8 cellular contexts compared by ENCODE assay signal in the genomic region with DNA sequence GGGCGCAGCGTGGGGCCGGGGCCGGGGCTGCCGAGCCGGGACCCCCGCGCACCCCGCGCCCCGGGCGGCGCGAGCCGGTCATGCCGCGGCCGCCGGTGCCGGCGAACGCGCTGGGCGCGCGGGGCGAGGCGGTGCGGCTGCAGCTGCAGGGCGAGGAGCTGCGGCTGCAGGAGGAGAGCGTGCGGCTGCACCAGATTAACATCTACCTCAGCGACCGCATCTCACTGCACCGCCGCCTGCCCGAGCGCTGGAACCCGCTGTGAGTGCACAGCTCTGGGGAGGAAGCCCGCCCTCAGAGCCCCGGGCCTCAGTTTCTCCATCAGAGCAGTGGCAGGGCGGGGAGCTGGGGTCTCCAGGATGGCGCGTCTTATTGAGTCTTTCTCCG. TPM values are rescaled to one million over a fixed set of nuclear protein-coding genes. Genes with fewer than 3 reads are reported as not detected.
DNase-seq lines count a peak whose midpoint lies in the region; FAIRE-seq and TF ChIP-seq lines count a peak whose summit lies in the region.

No MANE protein-coding gene starts in this region.

- H3K4me1 Mint-ChIP-seq in activated T-helper 2 cell treated with anti-CD3 and anti-CD28 coated beads, Interferon-gamma antibody, Interleukin-2, Interleukin-4, amounts not matched to agents 10 μg/mL and 5 μg/mL and 100 μg/mL, durations not matched to agents 14 hours and 24 hours and 36 hours (ENCODE audit: low read depth), result peaks cover 18% of the 10 kb centered on the region

- peak; percentile 61 for DNase-seq in DMS53 (lab: John Stamatoyannopoulos, UW)
- DNase-seq in DMS53 treated with DMSO at 0.1 percent for 48 hours (lab: John Stamatoyannopoulos, UW; ENCODE audit: unreplicated experiment), result no peak
- DNase-seq in HL-60 (ENCODE audit: low read depth in 1 of 2, low spot score in 1 of 2), result no peak
- DNase-seq in activated T-helper 2 cell treated with anti-CD3 and anti-CD28 coated beads, Interferon-gamma antibody, Interleukin-2, Interleukin-4, amounts not matched to agents 10 μg/mL and 5 μg/mL and 100 μg/mL, durations not matched to agents 14 hours and 24 hours and 36 hours (ENCODE audit: low spot score), result peak; percentile 37
- peak; percentile 61 for DNase-seq in stimulated activated CD4-positive, alpha-beta T cell treated with anti-CD3 and anti-CD28 coated beads, Interleukin-15, amount 100 ng/mL, for 24 hours
- no peak for DNase-seq in HTR-8/SVneo (ENCODE audit: insufficient read length, low spot score)
- DNase-seq in urothelium cell line (ENCODE audit: low spot score), result no peak

- FAIRE-seq in HTR-8/SVneo (lab: Jason Lieb, UNC) (no peak), urothelium cell line (lab: Jason Lieb, UNC) (no peak)

- peaks cover 2% of the 10 kb centered on the region for H3K36me3 Mint-ChIP-seq in activated T-helper 2 cell treated with anti-CD3 and anti-CD28 coated beads, Interferon-gamma antibody, Interleukin-2, Interleukin-4, amounts not matched to agents 10 μg/mL and 5 μg/mL and 100 μg/mL, durations not matched to agents 14 hours and 24 hours and 36 hours (ENCODE audit: low read depth)

- H3K9me3 ChIP-seq in iPS-18a (ENCODE audit: control insufficient read depth, low read depth, low read length), result no peaks in the 10 kb centered on the region

- H3K4me3 Mint-ChIP-seq in activated T-helper 2 cell treated with anti-CD3 and anti-CD28 coated beads, Interferon-gamma antibody, Interleukin-2, Interleukin-4, amounts not matched to agents 10 μg/mL and 5 μg/mL and 100 μg/mL, durations not matched to agents 14 hours and 24 hours and 36 hours (ENCODE audit: low read depth), result peak overlapping the region; percentile 77

- H3K27me3 ChIP-seq in HL-60 (ENCODE audit: insufficient read depth, poor library complexity, severe bottlenecking), result peaks cover 39% of the 10 kb centered on the region
- peaks cover 13% of the 10 kb centered on the region for H3K27me3 ChIP-seq in iPS-18a (ENCODE audit: control insufficient read depth, insufficient read depth, low read length)

- no peaks in the 10 kb centered on the region for H3K9me3 Mint-ChIP-seq in activated T-helper 2 cell treated with anti-CD3 and anti-CD28 coated beads, Interferon-gamma antibody, Interleukin-2, Interleukin-4, amounts not matched to agents 10 μg/mL and 5 μg/mL and 100 μg/mL, durations not matched to agents 14 hours and 24 hours and 36 hours

- H3K9ac ChIP-seq in iPS-18a (ENCODE audit: low read length), result no peak overlapping the region

- peaks cover 60% of the 10 kb centered on the region for H3K27me3 Mint-ChIP-seq in activated T-helper 2 cell treated with anti-CD3 and anti-CD28 coated beads, Interferon-gamma antibody, Interleukin-2, Interleukin-4, amounts not matched to agents 10 μg/mL and 5 μg/mL and 100 μg/mL, durations not matched to agents 14 hours and 24 hours and 36 hours (ENCODE audit: low read depth)

- no peaks in the 10 kb centered on the region for H3K36me3 ChIP-seq in iPS-18a (ENCODE audit: control insufficient read depth, low read depth, low read length)

- peaks cover 16% of the 10 kb centered on the region for H3K4me1 ChIP-seq in iPS-18a (ENCODE audit: control insufficient read depth, low read depth, low read length)

- TF ChIP-seq CTCF in HL-60 (IDR thresholded peaks at IDR 0.05; ENCODE audit: insufficient read depth, low read length), result no peak

- intact Hi-C loops in activated T-helper 2 cell treated with anti-CD3 and anti-CD28 coated beads, Interferon-gamma antibody, Interleukin-2, Interleukin-4, amounts not matched to agents 10 μg/mL and 5 μg/mL and 100 μg/mL, durations not matched to agents 14 hours and 24 hours and 36 hours (cut with micrococcal nuclease), result no loop called here

- no peak overlapping the region for H3K27ac Mint-ChIP-seq in activated T-helper 2 cell treated with anti-CD3 and anti-CD28 coated beads, Interferon-gamma antibody, Interleukin-2, Interleukin-4, amounts not matched to agents 10 μg/mL and 5 μg/mL and 100 μg/mL, durations not matched to agents 14 hours and 24 hours and 36 hours

- H3K27ac ChIP-seq in HL-60 (replicated peaks) (no peak overlapping the region), iPS-18a (ENCODE audit: low read length) (no peak overlapping the region)

- H3K4me3 ChIP-seq in HL-60 (replicated peaks; ENCODE audit: insufficient read depth, low read length) (peak overlapping the region; percentile 46), iPS-18a (ENCODE audit: low read length) (peak overlapping the region; percentile 65)

RNA-seq across cellular contexts. Expression of gene GALNT12, which starts 0.3 kb away (rescaled TPM):
- total RNA-seq in activated T-helper 2 cell treated with anti-CD3 and anti-CD28 coated beads, Interferon-gamma antibody, Interleukin-2, Interleukin-4, amounts not matched to agents 10 μg/mL and 5 μg/mL and 100 μg/mL, durations not matched to agents 14 hours and 24 hours and 36 hours, result 2.3 and 2.8 TPM in 2 replicates

RNA-seq across cellular contexts. Expression of gene ANKS6, which starts 11.4 kb away (rescaled TPM):
- total RNA-seq in activated T-helper 2 cell treated with anti-CD3 and anti-CD28 coated beads, Interferon-gamma antibody, Interleukin-2, Interleukin-4, amounts not matched to agents 10 μg/mL and 5 μg/mL and 100 μg/mL, durations not matched to agents 14 hours and 24 hours and 36 hours, result 10.9 and 11.2 TPM in 2 replicates

Comparison
In these comparisons a context has a peak if more than half of its experiments do, and no peak if none do; other contexts are left out.
1. DNase-seq: peak in DMS53 (single experiment), activated T-helper 2 cell treated with anti-CD3 and anti-CD28 coated beads, Interferon-gamma antibody, Interleukin-2, Interleukin-4, amounts not matched to agents 10 μg/mL and 5 μg/mL and 100 μg/mL, durations not matched to agents 14 hours and 24 hours and 36 hours (single experiment) and stimulated activated CD4-positive, alpha-beta T cell treated with anti-CD3 and anti-CD28 coated beads, Interleukin-15, amount 100 ng/mL, for 24 hours (single experiment); none in DMS53 treated with DMSO at 0.1 percent for 48 hours (single experiment), HL-60 (0 of 2), HTR-8/SVneo (single experiment) and urothelium cell line (single experiment).